In genomic region chr10:68364101-68364886, GRCh38 we compare ENCODE assay signal across 2 cellular contexts.
TF ChIP-seq lines count a peak whose summit lies in the region.

No MANE protein-coding gene starts in this region.

TF ChIP-seq in IMR-90, 13 proteins besides CTCF, POLR2A, EP300 and RAD21:
- TF ChIP-seq RCOR1 (IDR thresholded peaks at IDR 0.05; ENCODE audit: insufficient replicate concordance, low read length) = no peak
- no peak for TF ChIP-seq MAZ (IDR thresholded peaks at IDR 0.05; ENCODE audit: borderline replicate concordance, low read depth, low read length)

TF ChIP-seq in SK-N-SH, 30 proteins besides CTCF, POLR2A, EP300 and RAD21:
- no peak for TF ChIP-seq EZH2phosphoT487 (IDR thresholded peaks at IDR 0.05; ENCODE audit: borderline replicate concordance, low read depth)
- no peak for TF ChIP-seq SMC3 (IDR thresholded peaks at IDR 0.05; ENCODE audit: low read depth, low read length)
- TF ChIP-seq TCF12 (IDR thresholded peaks at IDR 0.05) = no peak
- TF ChIP-seq USF1 (IDR thresholded peaks at IDR 0.05; ENCODE audit: borderline replicate concordance, low read depth) = no peak
- no peak for TF ChIP-seq MXI1 (IDR thresholded peaks at IDR 0.05; ENCODE audit: low read depth, low read length)
- no peak for TF ChIP-seq GATA2 (CRISPR knock-in tag; IDR thresholded peaks at IDR 0.05)
- no peak for TF ChIP-seq NFIC (IDR thresholded peaks at IDR 0.05; ENCODE audit: borderline replicate concordance)
- TF ChIP-seq TEAD4 (IDR thresholded peaks at IDR 0.05; ENCODE audit: borderline replicate concordance, insufficient read depth) = no peak
- no peak for TF ChIP-seq RXRA (IDR thresholded peaks at IDR 0.05; ENCODE audit: borderline replicate concordance, low read depth)
- TF ChIP-seq JUND (IDR thresholded peaks at IDR 0.05) = no peak
- TF ChIP-seq POLR2AphosphoS5 (IDR thresholded peaks at IDR 0.05; ENCODE audit: low read depth, low read length) = no peak
- TF ChIP-seq ELF1 (IDR thresholded peaks at IDR 0.05) = no peak
- no peak for TF ChIP-seq TAF1 (IDR thresholded peaks at IDR 0.05; ENCODE audit: borderline replicate concordance, low read depth, low read length)
- no peak for TF ChIP-seq CHD2 (IDR thresholded peaks at IDR 0.05; ENCODE audit: low read length, partially characterized antibody)
TF ChIP-seq in SK-N-SH: peak in this region for 0.
